In genomic region chr2:205188516-205189138, GRCh38 we compare ENCODE assay signal across 13 cellular contexts.
DNase-seq lines count a peak whose midpoint lies in the region; ATAC-seq and TF ChIP-seq lines count a peak whose summit lies in the region.
"Had no signal": no experiment of that assay in that cellular context is flagged by ENCODE, and none has a peak within 500 bp of the region (broad histone marks: within the 10 kb centered on the region; RNA-seq: fewer than 3 reads in every experiment).

No MANE protein-coding gene starts in this region.

- no peak for ATAC-seq in GM18870 (IDR thresholded peaks at IDR 0.05; ENCODE audit: unreplicated experiment)
- ATAC-seq: natural killer cell treated with Interleukin-12 subunit alpha and Interleukin-12 subunit beta and Interleukin-15 and Interleukin-18, amount 100 ng/mL, for 72 hours; T-cell had no signal

- WGBS in transverse colon (ENCODE audit: low coverage in 1 of 2), 2 donors = 67 to 95% methylated on average over 2 to 4 of the region's 4 CpGs

- H3K4me1 ChIP-seq in transverse colon = no peaks in the 10 kb centered on the region
- no peaks in the 10 kb centered on the region for H3K4me1 ChIP-seq in CD4-positive, alpha-beta memory T cell (ENCODE audit: insufficient read depth, low read length)

- no peak for TF ChIP-seq POLR2A in transverse colon (IDR thresholded peaks at IDR 0.05)

- no peaks in the 10 kb centered on the region for H3K9me3 Mint-ChIP-seq in CD4-positive, alpha-beta memory T cell
- H3K9me3 Mint-ChIP-seq: natural killer cell treated with Interleukin-12 subunit alpha and Interleukin-12 subunit beta and Interleukin-15 and Interleukin-18, amount 100 ng/mL, for 72 hours; T-cell had no signal

- no peak overlapping the region for H3K4me3 ChIP-seq in transverse colon
- no peak overlapping the region for H3K4me3 ChIP-seq in CD4-positive, alpha-beta memory T cell (ENCODE audit: low read length in 2 of 2)

- POLR2A ChIA-PET in CD4-positive, alpha-beta memory T cell (lab: Charles Lee; ENCODE audit: partially characterized antibody) = no interaction called here

- no peaks in the 10 kb centered on the region for H3K27me3 Mint-ChIP-seq in CD4-positive, alpha-beta memory T cell
- H3K27me3 Mint-ChIP-seq: natural killer cell treated with Interleukin-12 subunit alpha and Interleukin-12 subunit beta and Interleukin-15 and Interleukin-18, amount 100 ng/mL, for 72 hours; T-cell had no signal

- H3K9me3 ChIP-seq in transverse colon = no peaks in the 10 kb centered on the region
- no peaks in the 10 kb centered on the region for H3K9me3 ChIP-seq in CD4-positive, alpha-beta memory T cell (ENCODE audit: control insufficient read depth in 1 of 2, low read length in 2 of 2)

- no peaks in the 10 kb centered on the region for H3K36me3 Mint-ChIP-seq in CD4-positive, alpha-beta memory T cell
- H3K36me3 Mint-ChIP-seq: natural killer cell treated with Interleukin-12 subunit alpha and Interleukin-12 subunit beta and Interleukin-15 and Interleukin-18, amount 100 ng/mL, for 72 hours; T-cell had no signal

- no peaks in the 10 kb centered on the region for H3K27me3 ChIP-seq in transverse colon
- no peaks in the 10 kb centered on the region for H3K27me3 ChIP-seq in CD4-positive, alpha-beta memory T cell (ENCODE audit: insufficient read depth, low read length)

- H3K27ac ChIP-seq in transverse colon = no peak overlapping the region
- no peak overlapping the region for H3K27ac ChIP-seq in CD4-positive, alpha-beta memory T cell (ENCODE audit: low read depth, low read length)

- in situ Hi-C loops in transverse colon (cut with MboI; ENCODE audit: low pct_ligation_motif_present in 1 of 4, low pct_unique_long_range_greater_than_20kb in 1 of 4, low sequenced_read_pairs in 3 of 4) = no loop called here

- no peak for TF ChIP-seq CTCF in transverse colon (IDR thresholded peaks at IDR 0.05)

- DNase-seq in NCI-H1694 treated with DMSO at 0.1 percent for 48 hours (lab: John Stamatoyannopoulos, UW) = peak; percentile 13
- no peak for DNase-seq in NCI-H1694 (lab: John Stamatoyannopoulos, UW)
- DNase-seq in astrocyte of the hippocampus (ENCODE audit: low read depth, low spot score) = peak; percentile 65
- peak; percentile 78 for DNase-seq in iris pigment epithelial cell (ENCODE audit: low read depth)
- DNase-seq in transverse colon = peak; percentile 37
- no peak for DNase-seq in NAMALWA (ENCODE audit: low spot score)
- DNase-seq in CD4-positive, alpha-beta memory T cell = no peak
- DNase-seq: ACHN; activated T-cell treated with anti-CD3 and anti-CD28 coated beads, Interleukin-2, amount 50 U/mL, for 48 hours; NCI-H1092 treated with DMSO at 0.1 percent for 48 hours; T-cell had no signal

- H3K36me3 ChIP-seq in transverse colon = no peaks in the 10 kb centered on the region
- H3K36me3 ChIP-seq in CD4-positive, alpha-beta memory T cell (ENCODE audit: insufficient read depth, low read length) = no peaks in the 10 kb centered on the region

- CTCF ChIA-PET in CD4-positive, alpha-beta memory T cell (lab: Charles Lee; ENCODE audit: partially characterized antibody) = interaction anchor here (0.7 kb wide), 1 partner anchor 306 kb away, joined by 4 read pairs; no protein-coding TSS in a partner anchor

- no peak overlapping the region for H3K4me3 Mint-ChIP-seq in CD4-positive, alpha-beta memory T cell
- H3K4me3 Mint-ChIP-seq: natural killer cell treated with Interleukin-12 subunit alpha and Interleukin-12 subunit beta and Interleukin-15 and Interleukin-18, amount 100 ng/mL, for 72 hours; T-cell had no signal

- intact Hi-C loops in transverse colon (cut with DNase I; ENCODE audit: low total_unique reads) = no loop called here
- intact Hi-C loops in CD4-positive, alpha-beta memory T cell (cut with micrococcal nuclease) = no loop called here

- TF ChIP-seq EP300 in transverse colon (IDR thresholded peaks at IDR 0.05; ENCODE audit: low read depth) = no peak

- H3K27ac Mint-ChIP-seq in CD4-positive, alpha-beta memory T cell = no peak overlapping the region
- H3K27ac Mint-ChIP-seq: natural killer cell treated with Interleukin-12 subunit alpha and Interleukin-12 subunit beta and Interleukin-15 and Interleukin-18, amount 100 ng/mL, for 72 hours; T-cell had no signal

- no peaks in the 10 kb centered on the region for H3K4me1 Mint-ChIP-seq in CD4-positive, alpha-beta memory T cell

Comparison
In these comparisons a context has a peak if more than half of its experiments do, and no peak if none do; other contexts are left out.
1. DNase-seq: peak in NCI-H1694 treated with DMSO at 0.1 percent for 48 hours (single experiment), astrocyte of the hippocampus (single experiment), iris pigment epithelial cell (single experiment) and transverse colon (single experiment); none in NCI-H1694 (single experiment), NAMALWA (single experiment) and CD4-positive, alpha-beta memory T cell (0 of 5).